ENCODE assay signal across 8 cellular contexts in genomic region chr20:19828233-19828632, GRCh38.
DNase-seq lines count a peak whose midpoint lies in the region; ATAC-seq and TF ChIP-seq lines count a peak whose summit lies in the region.

No MANE protein-coding gene starts in this region.

- no peaks in the 10 kb centered on the region for H3K36me3 Mint-ChIP-seq in activated B cell treated with CpG ODN at 0.5 μM for 24 hours (ENCODE audit: low read depth)

- no peaks in the 10 kb centered on the region for H4K20me1 ChIP-seq in GM23248 (ENCODE audit: insufficient read depth)

- H3K36me3 ChIP-seq in kidney epithelial cell (ENCODE audit: control insufficient read depth, insufficient read depth, low read length): no peaks in the 10 kb centered on the region
- H3K36me3 ChIP-seq in GM23248 (ENCODE audit: low read depth): no peaks in the 10 kb centered on the region

- H3K27ac Mint-ChIP-seq in activated B cell treated with CpG ODN at 0.5 μM for 24 hours: peak overlapping the region; percentile 56

- H2AFZ ChIP-seq in GM23248: no peak overlapping the region

- 83 to 85% methylated on average over 4 of the region's 4 CpGs for WGBS in GM23248 (ENCODE audit: low coverage in 1 of 2, low lambda C conversion rate in 2 of 2, missing lambda C conversion rate in 2 of 2), 2 experiments

- POLR2A ChIA-PET in activated B cell treated with CpG ODN at 0.5 μM for 24 hours (lab: Charles Lee): interaction anchor here (0.7 to 2.1 kb wide), 8 partner anchors 10 to 224 kb away, joined by 3 to 5 read pairs (median 4); partner anchors contain the start of genes CFAP61 and CRNKL1

- no peaks in the 10 kb centered on the region for H3K9me3 Mint-ChIP-seq in activated B cell treated with CpG ODN at 0.5 μM for 24 hours

- CTCF ChIA-PET in activated B cell treated with CpG ODN at 0.5 μM for 24 hours (lab: Charles Lee): interaction anchor here (0.8 to 3.0 kb wide), 12 partner anchors 11 to 167 kb away, joined by 3 to 36 read pairs (median 4); no protein-coding TSS in a partner anchor

- no peaks in the 10 kb centered on the region for H3F3A ChIP-seq in GM23248 (ENCODE audit: insufficient read depth)

- H3K27me3 Mint-ChIP-seq in activated B cell treated with CpG ODN at 0.5 μM for 24 hours: no peaks in the 10 kb centered on the region

- TF ChIP-seq CTCF in activated B cell treated with CpG ODN at 0.5 μM for 24 hours (IDR thresholded peaks at IDR 0.05) (no peak), kidney epithelial cell (IDR thresholded peaks at IDR 0.05; ENCODE audit: insufficient read depth, low read length, poor library complexity, severe bottlenecking) (peak; percentile 52)

- no peak overlapping the region for H3K27ac ChIP-seq in GM23248

- H3K4me3 ChIP-seq in kidney epithelial cell (ENCODE audit: low read depth, low read length) (no peak overlapping the region), GM23248 (no peak overlapping the region)

- no peaks in the 10 kb centered on the region for H3K27me3 ChIP-seq in kidney epithelial cell (ENCODE audit: control insufficient read depth, insufficient read depth, low read length)
- no peaks in the 10 kb centered on the region for H3K27me3 ChIP-seq in GM23248 (replicated peaks; ENCODE audit: insufficient read depth)

- peak overlapping the region; percentile 6 for H3K4me3 Mint-ChIP-seq in activated B cell treated with CpG ODN at 0.5 μM for 24 hours

- H3K9me2 ChIP-seq in GM23248 (ENCODE audit: insufficient read depth): no peaks in the 10 kb centered on the region

- ATAC-seq in GM21529 (IDR thresholded peaks at IDR 0.05; ENCODE audit: unreplicated experiment): peak; percentile 93
- ATAC-seq in activated B cell treated with CpG ODN at 0.5 μM for 24 hours (ENCODE audit: low read depth): peak; percentile 96

- H3K79me2 ChIP-seq in GM23248 (ENCODE audit: insufficient read depth): no peaks in the 10 kb centered on the region

- H3K9me3 ChIP-seq in GM23248 (ENCODE audit: low read depth): no peaks in the 10 kb centered on the region

- no peak overlapping the region for H3K9ac ChIP-seq in GM23248

- peaks cover 58% of the 10 kb centered on the region for H3K4me1 Mint-ChIP-seq in activated B cell treated with CpG ODN at 0.5 μM for 24 hours

- DNase-seq in activated CD4-positive, alpha-beta T cell treated with anti-CD3 and anti-CD28 coated beads for 48 hours: peak; percentile 45
- no peak for DNase-seq in activated CD4-positive, alpha-beta T cell treated with anti-CD3 and anti-CD28 coated beads, Interleukin-2, amount 50 U/mL, for 1 hour
- DNase-seq in HuH-7 (ENCODE audit: low spot score): peak; percentile 28
- DNase-seq in activated B cell treated with CpG ODN at 0.5 μM for 24 hours: no peak
- no peak for DNase-seq in kidney epithelial cell (ENCODE audit: low read depth)
- no peak for DNase-seq in GM23248
- DNase-seq in retina: no peak

- in situ Hi-C loops in GM23248 (cut with MboI): no loop called here

- no peak overlapping the region for H3K4me2 ChIP-seq in GM23248 (ENCODE audit: unreplicated experiment)

- H3K4me1 ChIP-seq in GM23248 (ENCODE audit: insufficient read depth): no peaks in the 10 kb centered on the region

- intact Hi-C loops in activated B cell treated with CpG ODN at 0.5 μM for 24 hours (cut with micrococcal nuclease): loop anchor here (1.0 to 10.0 kb wide), 9 partner anchors 13 to 1413 kb away; partner anchors contain the start of gene RALGAPA2

Comparison
In these comparisons a context has a peak if more than half of its experiments do, and no peak if none do; other contexts are left out.
1. DNase-seq: peak in activated CD4-positive, alpha-beta T cell treated with anti-CD3 and anti-CD28 coated beads for 48 hours (single experiment) and HuH-7 (single experiment); none in activated CD4-positive, alpha-beta T cell treated with anti-CD3 and anti-CD28 coated beads, Interleukin-2, amount 50 U/mL, for 1 hour (single experiment), activated B cell treated with CpG ODN at 0.5 μM for 24 hours (single experiment), kidney epithelial cell (single experiment), GM23248 (single experiment) and retina (single experiment).